Comparison of ENCODE assay signal across 8 cellular contexts in genomic region chr1:32200226-32201010, GRCh38. TPM values are rescaled to one million over a fixed set of nuclear protein-coding genes. Genes with fewer than 3 reads are reported as not detected.
A peak's percentile ranks its signal among the peaks of the same experiment; 100 is the strongest.
DNase-seq lines count a peak whose midpoint lies in the region; ATAC-seq and TF ChIP-seq lines count a peak whose summit lies in the region.

Gene CCDC28B (plus strand): TSS chr1:32200595. CDS start chr1:32201936, 1,341 bp downstream.

- peak; percentile 37 for ATAC-seq in HG03432 (IDR thresholded peaks at IDR 0.05; ENCODE audit: unreplicated experiment)

- CTCF ChIA-PET in Caco-2 (lab: Charles Lee), result interaction anchor here (0.6 to 1.4 kb wide), 5 partner anchors 15 to 187 kb away, joined by 3 to 6 read pairs (median 4); no protein-coding TSS in a partner anchor

- H3K4me3 Mint-ChIP-seq in Caco-2 (ENCODE audit: unreplicated experiment), result peak within 1 kb of the TSS; percentile 80
- H3K4me3 Mint-ChIP-seq in mesothelial cell of epicardium, result peak within 1 kb of the TSS; percentile 87

- no peaks in the 10 kb centered on the region for H3K27me3 ChIP-seq in Caco-2 (replicated peaks; ENCODE audit: control insufficient read depth, insufficient read depth, low read length)

- H3K9me3 Mint-ChIP-seq in Caco-2 (ENCODE audit: unreplicated experiment) (no peaks in the 10 kb centered on the region), mesothelial cell of epicardium (no peaks in the 10 kb centered on the region)

- no peak for TF ChIP-seq CTCF in Caco-2 (IDR thresholded peaks at IDR 0.05; ENCODE audit: insufficient read depth in 1 of 2, low read depth in 1 of 2, low read length in 1 of 2, severe bottlenecking in 1 of 2, unreplicated experiment in 1 of 2)
- TF ChIP-seq CTCF in epithelial cell of esophagus (IDR thresholded peaks at IDR 0.05; ENCODE audit: insufficient read depth, low read depth, low read length, missing control alignments), result no peak
- no peak for TF ChIP-seq CTCF in mesothelial cell of epicardium (IDR thresholded peaks at IDR 0.05; ENCODE audit: unreplicated experiment)

- peaks cover 30% of the 10 kb centered on the region for H3K36me3 Mint-ChIP-seq in Caco-2 (ENCODE audit: insufficient read depth, unreplicated experiment)
- peaks cover 5% of the 10 kb centered on the region for H3K36me3 Mint-ChIP-seq in mesothelial cell of epicardium

- BruUV-seq in Caco-2 (replicated peaks; lab: Mats Ljungman, UMichigan), result no TSS peak

- H3K4me3 ChIP-seq in Caco-2 (ENCODE audit: low read depth, low read length) (peak within 1 kb of the TSS; percentile 60), epithelial cell of esophagus (ENCODE audit: low read length) (peak within 1 kb of the TSS; percentile 74)

- peak within 1 kb of the TSS; percentile 68 for H3K27ac Mint-ChIP-seq in Caco-2 (ENCODE audit: unreplicated experiment)
- peak within 1 kb of the TSS; percentile 94 for H3K27ac Mint-ChIP-seq in mesothelial cell of epicardium

- H3K4me1 ChIP-seq in Caco-2, result peaks cover 4% of the 10 kb centered on the region; the same call in 1 of the 2 replicates

- no peaks in the 10 kb centered on the region for H3K9me3 ChIP-seq in Caco-2

- intact Hi-C loops in Caco-2 (cut with micrococcal nuclease; ENCODE audit: unreplicated experiment), result no loop called here

- H3K36me3 ChIP-seq in Caco-2 (ENCODE audit: control insufficient read depth, insufficient read depth, low read length), result no peaks in the 10 kb centered on the region

- no peaks in the 10 kb centered on the region for H3K4me1 Mint-ChIP-seq in Caco-2 (ENCODE audit: low read depth, unreplicated experiment)
- H3K4me1 Mint-ChIP-seq in mesothelial cell of epicardium, result peaks cover 19% of the 10 kb centered on the region

- H3K27me3 Mint-ChIP-seq in Caco-2 (ENCODE audit: insufficient read depth, unreplicated experiment) (no peaks in the 10 kb centered on the region), mesothelial cell of epicardium (ENCODE audit: low read depth) (no peaks in the 10 kb centered on the region)

- POLR2A ChIA-PET in Caco-2 (lab: Charles Lee), result interaction anchor here (0.6 to 1.2 kb wide), 3 partner anchors 9 to 93 kb away, joined by 3 to 4 read pairs (median 3); partner anchors contain the start of genes KPNA6 and TXLNA

- peak; percentile 37 to 40 for DNase-seq in Caco-2
- DNase-seq in NOMO-1 treated with dmso at 0.1 percent for 144 hours (lab: John Stamatoyannopoulos, UW; ENCODE audit: unreplicated experiment), result peak; percentile 37
- peak; percentile 34 for DNase-seq in activated T-cell treated with anti-CD3 and anti-CD28 coated beads for 4 hours
- peak; percentile 58 for DNase-seq in epithelial cell of esophagus (ENCODE audit: low read depth)
- peak in 1 of 2 experiments; percentile 57 for DNase-seq in mesothelial cell of epicardium (ENCODE audit: low spot score in 2 of 2, unreplicated experiment in 2 of 2)
- peak; percentile 29 for DNase-seq in stimulated activated CD8-positive, alpha-beta memory T cell treated with anti-CD3 and anti-CD28 coated beads, Interleukin-7, amount 100 ng/mL, for 24 hours (ENCODE audit: low read depth)
- DNase-seq in GOT3 (lab: John Stamatoyannopoulos, UW), result no peak

RNA-seq across cellular contexts. Expression of gene CCDC28B, which starts in this region (rescaled TPM):
- total RNA-seq in Caco-2 (2022) (3.7 and 3.9 TPM in 2 replicates), mesothelial cell of epicardium (21.6 to 24.9 TPM (median 24.6 TPM) in 3 replicates)
